In the genomic region with DNA sequence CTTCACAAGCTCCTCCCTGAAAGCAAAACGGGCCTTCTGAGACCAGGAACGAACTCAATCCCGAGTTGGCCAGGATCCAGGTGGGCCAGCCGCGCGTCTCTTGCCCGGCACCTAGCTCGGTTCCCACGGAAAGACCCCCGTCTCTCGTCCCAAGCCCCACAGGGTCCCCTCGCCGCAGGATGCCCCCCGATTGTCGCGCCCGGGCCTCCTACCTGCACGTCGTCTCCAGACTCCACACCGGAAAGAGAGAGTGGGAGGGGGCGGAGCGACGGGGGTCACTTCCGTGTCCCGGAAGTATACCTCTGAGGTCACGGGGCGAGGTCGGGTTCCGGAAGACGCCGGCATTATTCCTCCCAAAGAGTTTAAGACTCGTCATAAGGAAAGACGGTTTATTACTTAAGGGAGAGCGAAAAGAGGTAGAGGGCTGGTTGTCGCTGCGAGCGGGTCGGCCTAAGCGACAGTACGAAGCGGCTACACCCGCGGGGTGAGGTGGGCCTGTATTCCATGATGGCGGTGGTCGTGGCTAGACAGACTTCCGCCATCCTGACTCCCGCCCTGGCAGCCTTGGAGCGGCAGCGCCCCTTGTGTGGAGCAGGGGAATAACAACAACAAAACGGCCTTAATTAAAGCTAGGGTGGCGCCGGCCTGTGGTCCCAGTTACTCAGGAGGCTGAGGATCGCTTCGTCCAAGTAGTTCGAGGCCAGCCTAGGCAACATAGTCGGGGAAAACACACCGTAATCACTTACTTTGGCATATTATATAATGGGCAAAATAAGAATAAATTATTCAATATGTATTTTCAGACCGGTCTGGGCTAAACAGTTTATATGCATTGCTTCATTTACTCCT, we compare ENCODE assay signal across 8 cellular contexts. TPM values are rescaled to one million over a fixed set of nuclear protein-coding genes. Genes with fewer than 3 reads are reported as not detected.
DNase-seq lines count a peak whose midpoint lies in the region; ATAC-seq and TF ChIP-seq lines count a peak whose summit lies in the region.

A gene (minus strand): TSS at position 249 of the 849 bp plus-strand sequence. CDS start 2,006 bp downstream, outside the sequence.

- peak within 1 kb of the TSS; percentile 89 to 97 for H3K4me3 Mint-ChIP-seq in activated T-cell treated with anti-CD3 and anti-CD28 coated beads, Interleukin-2, amount 50 U/mL, for 72 hours
- peak within 1 kb of the TSS; percentile 88 to 100 (median 97) for H3K4me3 Mint-ChIP-seq in naive thymus-derived CD8-positive, alpha-beta T cell

- H3K27ac ChIP-seq in DOHH2 (ENCODE audit: low read depth, low read length), result peak within 1 kb of the TSS; percentile 83
- peak within 1 kb of the TSS; percentile 96 for H3K27ac ChIP-seq in KOPT-K1 (ENCODE audit: low read depth, low read length, poor library complexity, severe bottlenecking)
- peak within 1 kb of the TSS; percentile 89 to 96 (median 92) for H3K27ac ChIP-seq in Peyer's patch

- H4K20me1 ChIP-seq in DOHH2 (ENCODE audit: control insufficient read depth, insufficient read depth, low read depth, low read length), result peaks cover 33% of the 10 kb centered on the region

- no peaks in the 10 kb centered on the region for H3K9me2 ChIP-seq in DOHH2 (replicated peaks; ENCODE audit: control insufficient read depth, low read length)

- H3K36me3 Mint-ChIP-seq in activated T-cell treated with anti-CD3 and anti-CD28 coated beads, Interleukin-2, amount 50 U/mL, for 72 hours (ENCODE audit: insufficient read depth in 2 of 2), result peaks cover 29 to 43% of the 10 kb centered on the region in 2 donors
- H3K36me3 Mint-ChIP-seq in naive thymus-derived CD8-positive, alpha-beta T cell, result peaks cover 14 to 42% (median 20%) of the 10 kb centered on the region in 3 donors

- H3F3A ChIP-seq in DOHH2 (ENCODE audit: control insufficient read depth, insufficient read depth), result peaks cover 46% of the 10 kb centered on the region

- ATAC-seq in GM21786 (IDR thresholded peaks at IDR 0.05; ENCODE audit: unreplicated experiment), result peak; percentile 92
- ATAC-seq in activated T-cell treated with anti-CD3 and anti-CD28 coated beads, Interleukin-2, amount 50 U/mL, for 72 hours (replicated peaks in 1 of 2), result peak; percentile 97 to 98
- ATAC-seq in naive thymus-derived CD8-positive, alpha-beta T cell, result peak; percentile 91

- TF ChIP-seq POLR2A in Peyer's patch (IDR thresholded peaks at IDR 0.05), result peak; percentile 59 to 79

- peak within 1 kb of the TSS; percentile 92 for H3K4me2 ChIP-seq in DOHH2 (ENCODE audit: low read length)

- TF ChIP-seq CTCF in DOHH2 (IDR thresholded peaks at IDR 0.05; ENCODE audit: low read depth, low read length, poor library complexity, severe bottlenecking) (peak; percentile 88), Peyer's patch (IDR thresholded peaks at IDR 0.05) (peak; percentile 69 to 97 (median 95))

- H3K4me1 Mint-ChIP-seq in activated T-cell treated with anti-CD3 and anti-CD28 coated beads, Interleukin-2, amount 50 U/mL, for 72 hours (ENCODE audit: low read depth), result peaks cover 32% of the 10 kb centered on the region
- peaks cover 16 to 46% (median 33%) of the 10 kb centered on the region in 4 donors for H3K4me1 Mint-ChIP-seq in naive thymus-derived CD8-positive, alpha-beta T cell

- H3K9me3 ChIP-seq in DOHH2 (ENCODE audit: control insufficient read depth, insufficient read depth, low read length) (no peaks in the 10 kb centered on the region), KOPT-K1 (ENCODE audit: insufficient read depth, low read length, poor library complexity, severe bottlenecking) (no peaks in the 10 kb centered on the region), Peyer's patch (no peaks in the 10 kb centered on the region)

- peaks cover 43% of the 10 kb centered on the region for H3K4me1 ChIP-seq in DOHH2 (ENCODE audit: control insufficient read depth, low read length)
- peaks cover 0 to 14% (median 7%) of the 10 kb centered on the region in 4 donors for H3K4me1 ChIP-seq in Peyer's patch

- H3K27me3 ChIP-seq in DOHH2 (ENCODE audit: control insufficient read depth, low read length) (no peaks in the 10 kb centered on the region), Peyer's patch (no peaks in the 10 kb centered on the region)

- peak within 1 kb of the TSS; percentile 89 for H3K4me3 ChIP-seq in DOHH2 (ENCODE audit: low read length)
- H3K4me3 ChIP-seq in Peyer's patch, result peak within 1 kb of the TSS; percentile 52 to 73 (median 68)

- H3K36me3 ChIP-seq in DOHH2 (ENCODE audit: control insufficient read depth, low read length), result peaks cover 48% of the 10 kb centered on the region
- H3K36me3 ChIP-seq in KOPT-K1 (ENCODE audit: insufficient read depth, low read length), result peaks cover 44% of the 10 kb centered on the region
- peaks cover 0 to 32% (median 0%) of the 10 kb centered on the region in 3 donors for H3K36me3 ChIP-seq in Peyer's patch

- POLR2A ChIA-PET in naive thymus-derived CD8-positive, alpha-beta T cell (lab: Charles Lee), result interaction anchor here (0.5 to 2.7 kb wide), 20 partner anchors 9 to 1321 kb away, joined by 3 to 56 read pairs (median 4); a partner anchor contains a TSS

- H3K9me3 Mint-ChIP-seq in activated T-cell treated with anti-CD3 and anti-CD28 coated beads, Interleukin-2, amount 50 U/mL, for 72 hours, result no peaks in the 10 kb centered on the region
- H3K9me3 Mint-ChIP-seq in naive thymus-derived CD8-positive, alpha-beta T cell, result peaks cover 0 to 1% (median 0%) of the 10 kb centered on the region in 9 donors

- peaks cover 35% of the 10 kb centered on the region for H3K79me2 ChIP-seq in DOHH2 (ENCODE audit: control insufficient read depth, low read length)

- H3K27ac Mint-ChIP-seq in activated T-cell treated with anti-CD3 and anti-CD28 coated beads, Interleukin-2, amount 50 U/mL, for 72 hours, result peak within 1 kb of the TSS; percentile 99
- peak within 1 kb of the TSS; percentile 98 to 100 (median 100) for H3K27ac Mint-ChIP-seq in naive thymus-derived CD8-positive, alpha-beta T cell

- peak; percentile 95 to 98 (median 98) for DNase-seq in Peyer's patch
- DNase-seq in activated T-cell treated with anti-CD3 and anti-CD28 coated beads, Interleukin-2, amount 50 U/mL, for 72 hours, result peak; percentile 93 to 96
- DNase-seq in fibroblast of gingiva (ENCODE audit: low read depth), result peak; percentile 91
- peak; percentile 87 to 99 (median 94) for DNase-seq in naive thymus-derived CD8-positive, alpha-beta T cell
- peak; percentile 91 to 100 (median 96) for DNase-seq in stimulated activated naive CD4-positive, alpha-beta T cell (lab: John Stamatoyannopoulos, UW)

- H3K27me3 Mint-ChIP-seq in activated T-cell treated with anti-CD3 and anti-CD28 coated beads, Interleukin-2, amount 50 U/mL, for 72 hours (ENCODE audit: low read depth), result no peaks in the 10 kb centered on the region
- no peaks in the 10 kb centered on the region for H3K27me3 Mint-ChIP-seq in naive thymus-derived CD8-positive, alpha-beta T cell

RNA-seq across cellular contexts. Expression of the gene that starts here (rescaled TPM):
- total RNA-seq in Peyer's patch, result 1,000 to 10,000 TPM in 3 of 4 donors, 100 to 1,000 TPM in 1; 975 to 1,961 (median 1,274) TPM
- total RNA-seq in activated T-cell treated with anti-CD3 and anti-CD28 coated beads, Interleukin-2, amount 50 U/mL, for 72 hours, result 1,000 to 10,000 TPM; 2,954 to 3,917 TPM
- 1,000 to 10,000 TPM; 5,539 to 5,586 TPM for total RNA-seq in naive thymus-derived CD8-positive, alpha-beta T cell
- polyA plus RNA-seq in naive thymus-derived CD8-positive, alpha-beta T cell, result over 10,000 TPM in 2 of 3 donors, 1,000 to 10,000 TPM in 1; 9,910 to 11,694 (median 11,598) TPM

Comparison
In these comparisons a context has a peak if more than half of its experiments do, and no peak if none do; other contexts are left out.
1. Peak in every context shown above with its lines: DNase-seq, ATAC-seq, H3K4me3 ChIP-seq and H3K27ac ChIP-seq.